ENCODE assay signal across 8 cellular contexts in the genomic region with DNA sequence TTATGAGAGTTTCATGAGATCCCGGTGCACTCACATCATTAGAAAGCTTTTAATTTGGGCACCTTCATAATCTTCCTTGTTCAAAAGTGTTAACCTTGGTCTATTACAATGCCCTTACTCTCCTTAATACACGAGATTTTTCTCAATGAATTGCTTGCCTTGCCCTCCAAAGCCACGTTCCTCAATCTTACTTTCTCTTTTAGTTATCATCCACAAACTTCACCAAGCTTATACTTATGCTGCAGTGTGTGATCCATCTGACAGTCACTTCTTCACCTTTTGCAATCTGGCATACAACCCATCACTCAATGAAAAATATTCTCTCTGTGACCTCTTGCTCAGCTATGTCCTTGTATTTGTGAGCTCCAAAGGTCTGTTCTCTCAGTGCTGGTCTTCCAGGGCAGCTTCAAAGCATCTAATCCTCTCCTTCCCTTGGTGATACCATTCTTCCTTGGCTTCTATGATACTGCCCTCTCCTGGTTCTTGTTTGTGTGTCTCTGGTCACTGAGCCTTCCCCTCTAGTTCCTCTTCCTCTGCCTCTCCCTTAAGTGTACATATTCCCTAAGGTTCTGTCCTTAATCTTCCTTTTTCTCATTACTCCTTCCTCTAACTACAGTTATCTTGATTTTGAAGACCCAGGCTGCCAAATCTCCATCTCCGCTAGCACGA.
DNase-seq lines count a peak whose midpoint lies in the region; ATAC-seq and TF ChIP-seq lines count a peak whose summit lies in the region.

No MANE protein-coding gene starts in this region.

- intact Hi-C loops in Right ventricle myocardium superior (cut with DNase I), result no loop called here
- intact Hi-C loops in testis (cut with DNase I; ENCODE audit: low total_unique reads), result no loop called here

- H3K4me1 ChIP-seq in DND-41 (ENCODE audit: insufficient read depth, low read length), result no peaks in the 10 kb centered on the region
- H3K4me1 ChIP-seq in Peyer's patch, result no peaks in the 10 kb centered on the region
- no peaks in the 10 kb centered on the region for H3K4me1 ChIP-seq in testis

- H3K36me3 ChIP-seq in DND-41 (ENCODE audit: insufficient read depth, low read length) (no peaks in the 10 kb centered on the region), Peyer's patch (no peaks in the 10 kb centered on the region), testis (ENCODE audit: low read depth, missing control alignments) (no peaks in the 10 kb centered on the region)

- 51 to 66% methylated on average over 5 of the region's 5 CpGs for WGBS in testis, 2 donors

- no peak overlapping the region for H3K4me2 ChIP-seq in DND-41 (ENCODE audit: insufficient read depth, low read length)

- H3K9me3 ChIP-seq in DND-41 (ENCODE audit: insufficient read depth, low read length, severe bottlenecking) (no peaks in the 10 kb centered on the region), Peyer's patch (no peaks in the 10 kb centered on the region), testis (no peaks in the 10 kb centered on the region)

- H2AFZ ChIP-seq in DND-41 (ENCODE audit: low read depth, low read length), result no peak overlapping the region

- no peaks in the 10 kb centered on the region for H3K79me2 ChIP-seq in DND-41 (ENCODE audit: insufficient read depth, low read length)

- TF ChIP-seq CTCF in DND-41 (IDR thresholded peaks at IDR 0.05; ENCODE audit: borderline replicate concordance, extremely low read depth, low read length, poor library complexity, severe bottlenecking), result peak; percentile 19
- TF ChIP-seq CTCF in Peyer's patch (IDR thresholded peaks at IDR 0.05), result peak in 4 of 6 experiments; percentile 13 to 51 (median 40)
- TF ChIP-seq CTCF in testis (IDR thresholded peaks at IDR 0.05), result peak; percentile 32 to 58 (median 33)

- TF ChIP-seq POLR2A in Peyer's patch (IDR thresholded peaks at IDR 0.05) (no peak), testis (IDR thresholded peaks at IDR 0.05) (no peak)

- DNase-seq in DND-41, result no peak
- DNase-seq in Peyer's patch, result no peak
- DNase-seq in Right ventricle myocardium superior, result no peak
- peak; percentile 36 for DNase-seq in testis
- no peak for DNase-seq in epidermal melanocyte (ENCODE audit: insufficient read length, low spot score)
- DNase-seq in NCI-H1436 treated with DMSO at 0.1 percent for 48 hours (lab: John Stamatoyannopoulos, UW), result no peak
- DNase-seq in NCI-H187 treated with DMSO at 0.1 percent for 48 hours (lab: John Stamatoyannopoulos, UW), result no peak

- no peak overlapping the region for H3K4me3 ChIP-seq in DND-41 (ENCODE audit: low read depth in 1 of 2, low read length in 2 of 2)
- no peak overlapping the region for H3K4me3 ChIP-seq in Peyer's patch
- H3K4me3 ChIP-seq in testis, result no peak overlapping the region

- H3K27ac ChIP-seq in DND-41 (ENCODE audit: low read length) (no peak overlapping the region), Peyer's patch (no peak overlapping the region), testis (peak overlapping the region in 1 of 2 donors; percentile 46)

- ATAC-seq in DND-41 (ENCODE audit: insufficient read depth, low read depth) (no peak), HG02678 (IDR thresholded peaks at IDR 0.05; ENCODE audit: unreplicated experiment) (peak; percentile 66), Right ventricle myocardium superior (ENCODE audit: poor library complexity) (peak; percentile 91)

- H3K27me3 ChIP-seq in DND-41 (ENCODE audit: insufficient read depth, low read length, poor library complexity) (no peaks in the 10 kb centered on the region), Peyer's patch (no peaks in the 10 kb centered on the region), testis (no peaks in the 10 kb centered on the region)

- no peak overlapping the region for H3K9ac ChIP-seq in DND-41 (ENCODE audit: low read depth, low read length)

- no peaks in the 10 kb centered on the region for H4K20me1 ChIP-seq in DND-41 (ENCODE audit: insufficient read depth, low read length)
